Comparison of ENCODE assay signal across 1 cellular context in the genomic region with DNA sequence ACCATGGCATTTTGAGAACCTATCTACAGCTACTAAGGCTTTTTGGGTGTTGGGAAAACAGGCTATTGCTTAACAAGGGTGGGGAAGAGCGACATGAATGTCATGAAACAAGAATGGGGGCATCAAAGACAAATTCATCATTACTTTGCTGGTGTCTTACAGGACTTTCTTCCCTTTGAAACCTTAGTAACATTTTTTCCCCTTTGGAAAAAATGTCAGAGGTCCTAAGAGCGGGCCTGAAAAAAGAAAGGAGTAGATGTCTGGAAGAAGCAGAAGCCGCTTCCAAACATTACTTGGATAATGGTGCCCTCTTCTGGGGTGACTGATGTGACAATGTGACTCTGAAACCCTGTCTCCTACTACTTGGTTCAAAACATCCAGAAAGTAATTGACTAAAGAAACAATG.
A peak's percentile ranks its signal among the peaks of the same experiment; 100 is the strongest.
TF ChIP-seq lines count a peak whose summit lies in the region.

No MANE protein-coding gene starts in this region.

TF ChIP-seq in K562, 482 proteins besides CTCF, POLR2A, EP300 and RAD21 (continues in another document):
- no peak for TF ChIP-seq YBX1 (IDR thresholded peaks at IDR 0.05)
- no peak for TF ChIP-seq ZNF785 (CRISPR knock-in tag; IDR thresholded peaks at IDR 0.05)
- TF ChIP-seq HNRNPL (IDR thresholded peaks at IDR 0.05; ENCODE audit: low read depth, low read length): no peak
- no peak for TF ChIP-seq ZNF146 (CRISPR knock-in tag; IDR thresholded peaks at IDR 0.05; ENCODE audit: unreplicated experiment)
- TF ChIP-seq, protein P1, sequence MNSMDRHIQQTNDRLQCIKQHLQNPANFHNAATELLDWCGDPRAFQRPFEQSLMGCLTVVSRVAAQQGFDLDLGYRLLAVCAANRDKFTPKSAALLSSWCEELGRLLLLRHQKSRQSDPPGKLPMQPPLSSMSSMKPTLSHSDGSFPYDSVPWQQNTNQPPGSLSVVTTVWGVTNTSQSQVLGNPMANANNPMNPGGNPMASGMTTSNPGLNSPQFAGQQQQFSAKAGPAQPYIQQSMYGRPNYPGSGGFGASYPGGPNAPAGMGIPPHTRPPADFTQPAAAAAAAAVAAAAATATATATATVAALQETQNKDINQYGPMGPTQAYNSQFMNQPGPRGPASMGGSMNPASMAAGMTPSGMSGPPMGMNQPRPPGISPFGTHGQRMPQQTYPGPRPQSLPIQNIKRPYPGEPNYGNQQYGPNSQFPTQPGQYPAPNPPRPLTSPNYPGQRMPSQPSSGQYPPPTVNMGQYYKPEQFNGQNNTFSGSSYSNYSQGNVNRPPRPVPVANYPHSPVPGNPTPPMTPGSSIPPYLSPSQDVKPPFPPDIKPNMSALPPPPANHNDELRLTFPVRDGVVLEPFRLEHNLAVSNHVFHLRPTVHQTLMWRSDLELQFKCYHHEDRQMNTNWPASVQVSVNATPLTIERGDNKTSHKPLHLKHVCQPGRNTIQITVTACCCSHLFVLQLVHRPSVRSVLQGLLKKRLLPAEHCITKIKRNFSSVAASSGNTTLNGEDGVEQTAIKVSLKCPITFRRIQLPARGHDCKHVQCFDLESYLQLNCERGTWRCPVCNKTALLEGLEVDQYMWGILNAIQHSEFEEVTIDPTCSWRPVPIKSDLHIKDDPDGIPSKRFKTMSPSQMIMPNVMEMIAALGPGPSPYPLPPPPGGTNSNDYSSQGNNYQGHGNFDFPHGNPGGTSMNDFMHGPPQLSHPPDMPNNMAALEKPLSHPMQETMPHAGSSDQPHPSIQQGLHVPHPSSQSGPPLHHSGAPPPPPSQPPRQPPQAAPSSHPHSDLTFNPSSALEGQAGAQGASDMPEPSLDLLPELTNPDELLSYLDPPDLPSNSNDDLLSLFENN (IDR thresholded peaks at IDR 0.05; ENCODE audit: low read depth in 2 of 2, low read length in 2 of 2): no peak
- TF ChIP-seq CGGBP1 (CRISPR knock-in tag; IDR thresholded peaks at IDR 0.05): 0 out of 2 replicates have a peak, but pooled peaks have one; percentile 18
- TF ChIP-seq RBM14 (IDR thresholded peaks at IDR 0.05; ENCODE audit: borderline replicate concordance, insufficient read depth, low read depth, low read length): no peak
- TF ChIP-seq, protein P2, sequence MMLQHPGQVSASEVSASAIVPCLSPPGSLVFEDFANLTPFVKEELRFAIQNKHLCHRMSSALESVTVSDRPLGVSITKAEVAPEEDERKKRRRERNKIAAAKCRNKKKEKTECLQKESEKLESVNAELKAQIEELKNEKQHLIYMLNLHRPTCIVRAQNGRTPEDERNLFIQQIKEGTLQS (IDR thresholded peaks at IDR 0.05): no peak
- TF ChIP-seq, protein P2 (CRISPR knock-in tag; conservative IDR thresholded peaks at IDR 0.05): no peak
- no peak for TF ChIP-seq NFYB (IDR thresholded peaks at IDR 0.05; ENCODE audit: extremely low read depth, insufficient read length)
- no peak for TF ChIP-seq XRCC4 (IDR thresholded peaks at IDR 0.05; ENCODE audit: extremely low read depth, insufficient read depth, insufficient read length)
- no peak for TF ChIP-seq TRIM28 (IDR thresholded peaks at IDR 0.05)
- TF ChIP-seq SREBF1 (IDR thresholded peaks at IDR 0.05; ENCODE audit: borderline replicate concordance, low read depth, low read length): no peak
- TF ChIP-seq ZNF354B (CRISPR knock-in tag; IDR thresholded peaks at IDR 0.05): no peak
- TF ChIP-seq, protein P3, sequence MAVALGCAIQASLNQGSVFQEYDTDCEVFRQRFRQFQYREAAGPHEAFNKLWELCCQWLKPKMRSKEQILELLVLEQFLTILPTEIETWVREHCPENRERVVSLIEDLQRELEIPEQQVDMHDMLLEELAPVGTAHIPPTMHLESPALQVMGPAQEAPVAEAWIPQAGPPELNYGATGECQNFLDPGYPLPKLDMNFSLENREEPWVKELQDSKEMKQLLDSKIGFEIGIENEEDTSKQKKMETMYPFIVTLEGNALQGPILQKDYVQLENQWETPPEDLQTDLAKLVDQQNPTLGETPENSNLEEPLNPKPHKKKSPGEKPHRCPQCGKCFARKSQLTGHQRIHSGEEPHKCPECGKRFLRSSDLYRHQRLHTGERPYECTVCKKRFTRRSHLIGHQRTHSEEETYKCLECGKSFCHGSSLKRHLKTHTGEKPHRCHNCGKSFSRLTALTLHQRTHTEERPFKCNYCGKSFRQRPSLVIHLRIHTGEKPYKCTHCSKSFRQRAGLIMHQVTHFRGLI (CRISPR knock-in tag; IDR thresholded peaks at IDR 0.05): no peak
- TF ChIP-seq ZNF134 (CRISPR knock-in tag; conservative IDR thresholded peaks at IDR 0.05): no peak
- no peak for TF ChIP-seq NBN (IDR thresholded peaks at IDR 0.05; ENCODE audit: low read depth)
- peak; percentile 48; the same call in 1 of the 2 replicates for TF ChIP-seq STAG1 (CRISPR knock-in tag; IDR thresholded peaks at IDR 0.05; ENCODE audit: borderline replicate concordance)
- no peak for TF ChIP-seq ZBTB17 (CRISPR knock-in tag; IDR thresholded peaks at IDR 0.05)
- TF ChIP-seq, protein P4, sequence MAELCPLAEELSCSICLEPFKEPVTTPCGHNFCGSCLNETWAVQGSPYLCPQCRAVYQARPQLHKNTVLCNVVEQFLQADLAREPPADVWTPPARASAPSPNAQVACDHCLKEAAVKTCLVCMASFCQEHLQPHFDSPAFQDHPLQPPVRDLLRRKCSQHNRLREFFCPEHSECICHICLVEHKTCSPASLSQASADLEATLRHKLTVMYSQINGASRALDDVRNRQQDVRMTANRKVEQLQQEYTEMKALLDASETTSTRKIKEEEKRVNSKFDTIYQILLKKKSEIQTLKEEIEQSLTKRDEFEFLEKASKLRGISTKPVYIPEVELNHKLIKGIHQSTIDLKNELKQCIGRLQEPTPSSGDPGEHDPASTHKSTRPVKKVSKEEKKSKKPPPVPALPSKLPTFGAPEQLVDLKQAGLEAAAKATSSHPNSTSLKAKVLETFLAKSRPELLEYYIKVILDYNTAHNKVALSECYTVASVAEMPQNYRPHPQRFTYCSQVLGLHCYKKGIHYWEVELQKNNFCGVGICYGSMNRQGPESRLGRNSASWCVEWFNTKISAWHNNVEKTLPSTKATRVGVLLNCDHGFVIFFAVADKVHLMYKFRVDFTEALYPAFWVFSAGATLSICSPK (IDR thresholded peaks at IDR 0.05; ENCODE audit: borderline replicate concordance): no peak
- no peak for TF ChIP-seq TCF7 (IDR thresholded peaks at IDR 0.05; ENCODE audit: borderline replicate concordance)
- no peak for TF ChIP-seq TAF7 (tag; IDR thresholded peaks at IDR 0.05)
- no peak for TF ChIP-seq SRSF1 (IDR thresholded peaks at IDR 0.05; ENCODE audit: low read depth, low read length)
- TF ChIP-seq MAFF (IDR thresholded peaks at IDR 0.05; ENCODE audit: low read length): no peak
- TF ChIP-seq, protein P5, sequence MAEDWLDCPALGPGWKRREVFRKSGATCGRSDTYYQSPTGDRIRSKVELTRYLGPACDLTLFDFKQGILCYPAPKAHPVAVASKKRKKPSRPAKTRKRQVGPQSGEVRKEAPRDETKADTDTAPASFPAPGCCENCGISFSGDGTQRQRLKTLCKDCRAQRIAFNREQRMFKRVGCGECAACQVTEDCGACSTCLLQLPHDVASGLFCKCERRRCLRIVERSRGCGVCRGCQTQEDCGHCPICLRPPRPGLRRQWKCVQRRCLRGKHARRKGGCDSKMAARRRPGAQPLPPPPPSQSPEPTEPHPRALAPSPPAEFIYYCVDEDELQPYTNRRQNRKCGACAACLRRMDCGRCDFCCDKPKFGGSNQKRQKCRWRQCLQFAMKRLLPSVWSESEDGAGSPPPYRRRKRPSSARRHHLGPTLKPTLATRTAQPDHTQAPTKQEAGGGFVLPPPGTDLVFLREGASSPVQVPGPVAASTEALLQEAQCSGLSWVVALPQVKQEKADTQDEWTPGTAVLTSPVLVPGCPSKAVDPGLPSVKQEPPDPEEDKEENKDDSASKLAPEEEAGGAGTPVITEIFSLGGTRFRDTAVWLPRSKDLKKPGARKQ (CRISPR knock-in tag; IDR thresholded peaks at IDR 0.05): no peak
- no peak for TF ChIP-seq FUS (optimal IDR thresholded peaks at IDR 0.05; ENCODE audit: low read depth, low read length)
- peak in 1 of 2 experiments; percentile 62; a peak in 1 of 4 replicates for TF ChIP-seq ARNT (IDR thresholded peaks at IDR 0.05)
- no peak for TF ChIP-seq CXXC5 (CRISPR knock-in tag; IDR thresholded peaks at IDR 0.05)
- no peak for TF ChIP-seq ZFP30 (CRISPR knock-in tag; IDR thresholded peaks at IDR 0.05; ENCODE audit: borderline replicate concordance)
- no peak for TF ChIP-seq ZC3H11A (IDR thresholded peaks at IDR 0.05; ENCODE audit: low read depth, low read length)
- no peak for TF ChIP-seq NR1H2 (CRISPR knock-in tag; IDR thresholded peaks at IDR 0.05)
- 0 out of 2 replicates have a peak, but pooled peaks have one; percentile 45 for TF ChIP-seq DDX20 (tag; IDR thresholded peaks at IDR 0.05; ENCODE audit: low read depth)
- no peak for TF ChIP-seq FOXK1 (CRISPR knock-in tag; IDR thresholded peaks at IDR 0.05; ENCODE audit: borderline replicate concordance)
- no peak for TF ChIP-seq MLLT1 (IDR thresholded peaks at IDR 0.05)
- no peak for TF ChIP-seq HDAC1 (IDR thresholded peaks at IDR 0.05)
- TF ChIP-seq SOX6 (IDR thresholded peaks at IDR 0.05): peak; percentile 13; the same call in 1 of the 2 replicates
- TF ChIP-seq JUNB (CRISPR knock-in tag; conservative IDR thresholded peaks at IDR 0.05): no peak
- TF ChIP-seq BACH1 (tag; IDR thresholded peaks at IDR 0.05): no peak
- no peak for TF ChIP-seq BMI1 (IDR thresholded peaks at IDR 0.05; ENCODE audit: low read length)
- TF ChIP-seq, protein P6, sequence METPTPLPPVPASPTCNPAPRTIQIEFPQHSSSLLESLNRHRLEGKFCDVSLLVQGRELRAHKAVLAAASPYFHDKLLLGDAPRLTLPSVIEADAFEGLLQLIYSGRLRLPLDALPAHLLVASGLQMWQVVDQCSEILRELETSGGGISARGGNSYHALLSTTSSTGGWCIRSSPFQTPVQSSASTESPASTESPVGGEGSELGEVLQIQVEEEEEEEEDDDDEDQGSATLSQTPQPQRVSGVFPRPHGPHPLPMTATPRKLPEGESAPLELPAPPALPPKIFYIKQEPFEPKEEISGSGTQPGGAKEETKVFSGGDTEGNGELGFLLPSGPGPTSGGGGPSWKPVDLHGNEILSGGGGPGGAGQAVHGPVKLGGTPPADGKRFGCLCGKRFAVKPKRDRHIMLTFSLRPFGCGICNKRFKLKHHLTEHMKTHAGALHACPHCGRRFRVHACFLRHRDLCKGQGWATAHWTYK (CRISPR knock-in tag; IDR thresholded peaks at IDR 0.05): no peak
- no peak for TF ChIP-seq KAT8 (IDR thresholded peaks at IDR 0.05; ENCODE audit: low read depth)
- TF ChIP-seq TAL1 (IDR thresholded peaks at IDR 0.05): no peak
- TF ChIP-seq ZNF444 (CRISPR knock-in tag; IDR thresholded peaks at IDR 0.05): no peak
- no peak for TF ChIP-seq ZZZ3 (IDR thresholded peaks at IDR 0.05)
- peak; percentile 52; the same call in 1 of the 2 replicates for TF ChIP-seq ARID2 (IDR thresholded peaks at IDR 0.05)
- no peak for TF ChIP-seq ZNF639 (CRISPR knock-in tag; conservative IDR thresholded peaks at IDR 0.05 in 1 of 2, IDR thresholded peaks at IDR 0.05 in 1 of 2)
- TF ChIP-seq ZNF436 (CRISPR knock-in tag; IDR thresholded peaks at IDR 0.05): no peak
- no peak for TF ChIP-seq ASH1L (IDR thresholded peaks at IDR 0.05; ENCODE audit: borderline replicate concordance, low read depth, partially characterized antibody)
- no peak for TF ChIP-seq POLR3A (IDR thresholded peaks at IDR 0.05; ENCODE audit: borderline replicate concordance, extremely low read depth, insufficient read depth, insufficient read length)
- TF ChIP-seq SRSF7 (optimal IDR thresholded peaks at IDR 0.05; ENCODE audit: low read depth, low read length): no peak
- no peak for TF ChIP-seq ZNF589 (CRISPR knock-in tag; IDR thresholded peaks at IDR 0.05; ENCODE audit: low read depth)
- TF ChIP-seq MBD2 (IDR thresholded peaks at IDR 0.05; ENCODE audit: borderline replicate concordance, low read depth): no peak
